In the genomic region with DNA sequence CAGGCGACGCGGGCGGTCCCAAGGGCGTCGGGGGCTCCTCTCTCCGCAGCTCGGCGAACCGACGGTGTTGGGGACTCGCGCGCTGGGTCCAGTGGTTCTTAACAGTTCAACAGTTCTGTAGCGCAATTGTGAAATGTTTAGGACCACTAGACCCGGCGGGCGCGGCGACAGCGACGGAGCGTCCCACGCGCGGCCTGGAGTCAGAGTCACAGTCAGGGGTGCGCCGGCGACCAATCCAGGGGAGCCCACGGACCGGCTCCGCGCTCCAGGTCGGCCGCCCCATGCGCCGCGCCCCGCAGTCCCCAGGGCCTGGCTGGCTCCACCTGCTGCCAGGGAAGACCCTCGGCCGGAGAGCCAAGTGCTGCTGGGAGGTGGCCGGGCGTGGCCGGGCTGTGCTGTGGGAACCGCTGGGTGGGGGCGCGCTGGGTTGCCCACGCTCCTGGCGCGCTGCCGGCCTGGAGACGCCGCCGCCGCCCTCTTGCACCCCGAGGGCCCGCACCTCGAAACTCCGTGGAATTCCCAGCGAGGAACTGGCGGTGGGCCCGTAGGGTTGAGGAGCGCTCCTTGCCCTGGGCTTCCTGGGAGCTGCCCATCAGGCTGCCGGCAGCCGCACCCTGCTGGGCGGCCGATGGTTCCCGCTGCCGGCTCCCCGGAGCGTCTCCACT, we compare ENCODE assay signal across 10 cellular contexts. TPM values are rescaled to one million over a fixed set of nuclear protein-coding genes. Genes with fewer than 3 reads are reported as not detected.
DNase-seq lines count a peak whose midpoint lies in the region; ATAC-seq and TF ChIP-seq lines count a peak whose summit lies in the region.
"Had no signal": no experiment of that assay in that cellular context is flagged by ENCODE, and none has a peak within 500 bp of the region (broad histone marks: within the 10 kb centered on the region; RNA-seq: fewer than 3 reads in every experiment).

No MANE protein-coding gene starts in this region.

- no peaks in the 10 kb centered on the region for H3K36me3 ChIP-seq in BLaER1 treated with 17β-estradiol and CSF1 and Interleukin-3, amounts not matched to agents 10 nM and 100 nM
- H3K36me3 ChIP-seq in HUES64 (ENCODE audit: insufficient read depth, low read length) (no peaks in the 10 kb centered on the region), neural progenitor cell (no peaks in the 10 kb centered on the region)

- peaks cover 0 to 6% (median 0%) of the 10 kb centered on the region in 11 experiments; a peak in 1 of 22 replicates for H3K9me3 ChIP-seq in BLaER1 treated with 17β-estradiol and CSF1 and Interleukin-3, amounts not matched to agents 10 nM and 100 nM (replicated peaks in 1 of 11)
- H3K9me3 ChIP-seq in HUES64 (ENCODE audit: insufficient read depth, low read depth, low read length) = no peaks in the 10 kb centered on the region
- no peaks in the 10 kb centered on the region for H3K9me3 ChIP-seq in neural progenitor cell (ENCODE audit: low read depth)

- peaks cover 9 to 38% (median 30%) of the 10 kb centered on the region in 10 experiments; a peak in 19 of 20 replicates for H3K4me1 ChIP-seq in BLaER1 treated with 17β-estradiol and CSF1 and Interleukin-3, amounts not matched to agents 10 nM and 100 nM
- H3K4me1 ChIP-seq in HUES64 (ENCODE audit: insufficient read depth, low read length) (no peaks in the 10 kb centered on the region), neural progenitor cell (no peaks in the 10 kb centered on the region)

- DNase-seq in Right ventricle myocardium superior (peak; percentile 33), neural progenitor cell (ENCODE audit: low spot score) (peak; percentile 44), midbrain (lab: John Stamatoyannopoulos, UW) (no peak), NCI-H187 treated with DMSO at 0.1 percent for 48 hours (lab: John Stamatoyannopoulos, UW) (no peak), activated gamma-delta T cell treated with Interleukin-2 at 50 U/mL for 16 hours (no peak)
- DNase-seq: DND-41; effector memory CD4-positive, alpha-beta T cell had no signal

- H3K36me3 Mint-ChIP-seq in neural progenitor cell = no peaks in the 10 kb centered on the region

- 16% methylated on average over 71 of the region's 71 CpGs for WGBS in HUES64

- peaks cover 54 to 68% (median 58%) of the 10 kb centered on the region in 11 experiments for H3K27me3 ChIP-seq in BLaER1 treated with 17β-estradiol and CSF1 and Interleukin-3, amounts not matched to agents 10 nM and 100 nM
- H3K27me3 ChIP-seq in HUES64 (ENCODE audit: insufficient read depth, low read length) (peaks cover 56% of the 10 kb centered on the region), neural progenitor cell (peaks cover 84% of the 10 kb centered on the region)

- no peaks in the 10 kb centered on the region for H3K9me3 Mint-ChIP-seq in neural progenitor cell

- H3K27ac ChIP-seq in BLaER1 treated with 17β-estradiol and CSF1 and Interleukin-3, amounts not matched to agents 10 nM and 100 nM = no peak overlapping the region
- H3K27ac ChIP-seq in HUES64 (ENCODE audit: low read depth, low read length) = no peak overlapping the region
- H3K27ac ChIP-seq in neural progenitor cell = no peak overlapping the region

- no peaks in the 10 kb centered on the region for H3K79me2 ChIP-seq in neural progenitor cell (ENCODE audit: low read depth)

- H3K4me2 ChIP-seq in BLaER1 treated with 17β-estradiol and CSF1 and Interleukin-3, amounts not matched to agents 10 nM and 100 nM = peak overlapping the region; percentile 94 to 98 (median 97)
- peak overlapping the region; percentile 80 for H3K4me2 ChIP-seq in neural progenitor cell

- ATAC-seq in Right ventricle myocardium superior (ENCODE audit: poor library complexity) (no peak), HG02852 (IDR thresholded peaks at IDR 0.05; ENCODE audit: unreplicated experiment) (no peak)

- peak overlapping the region in 2 of 11 experiments; percentile 61 to 76; a peak in 3 of 22 replicates for H3K9ac ChIP-seq in BLaER1 treated with 17β-estradiol and CSF1 and Interleukin-3, amounts not matched to agents 10 nM and 100 nM
- H3K9ac ChIP-seq in HUES64 (ENCODE audit: low read depth, low read length) (no peak overlapping the region), neural progenitor cell (no peak overlapping the region)

- peak overlapping the region; percentile 55 to 73 (median 63); a peak in 19 of 20 replicates for H3K4me3 ChIP-seq in BLaER1 treated with 17β-estradiol and CSF1 and Interleukin-3, amounts not matched to agents 10 nM and 100 nM
- H3K4me3 ChIP-seq in HUES64 (ENCODE audit: low read length) = peak overlapping the region; percentile 50
- H3K4me3 ChIP-seq in neural progenitor cell = peak overlapping the region; percentile 44

- TF ChIP-seq CTCF in neural progenitor cell (IDR thresholded peaks at IDR 0.05) = no peak

- no peak overlapping the region for H3K27ac Mint-ChIP-seq in neural progenitor cell

- intact Hi-C loops in Right ventricle myocardium superior (cut with DNase I) = no loop called here

- H3F3A ChIP-seq in neural progenitor cell (ENCODE audit: low read depth) = no peaks in the 10 kb centered on the region

- H4K20me1 ChIP-seq in BLaER1 treated with 17β-estradiol and CSF1 and Interleukin-3, amounts not matched to agents 10 nM and 100 nM = peaks cover 0 to 62% (median 7%) of the 10 kb centered on the region in 11 experiments; a peak in 10 of 22 replicates
- peaks cover 7% of the 10 kb centered on the region for H4K20me1 ChIP-seq in neural progenitor cell (ENCODE audit: low read depth)

- H2AFZ ChIP-seq in neural progenitor cell (replicated peaks) = peak overlapping the region; percentile 60

- no peaks in the 10 kb centered on the region for H3K4me1 Mint-ChIP-seq in neural progenitor cell

- H3K27me3 Mint-ChIP-seq in neural progenitor cell (ENCODE audit: insufficient read depth, low read depth) = peaks cover 48% of the 10 kb centered on the region

- no peak overlapping the region for H3K4me3 Mint-ChIP-seq in neural progenitor cell

RNA-seq across cellular contexts. Expression of gene KIF26A, which starts 20.9 kb away (rescaled TPM):
- polyA plus RNA-seq in HUES64 (2013, experiment 1 of 2) = 27.0 TPM
- polyA plus RNA-seq in HUES64 (2013, experiment 2 of 2) = 21.0 TPM
- total RNA-seq in Right ventricle myocardium superior = 6.3 TPM
- 6.1 and 40.2 TPM in 2 replicates for total RNA-seq in neural progenitor cell (ENCODE audit: low replicate concordance)

RNA-seq across cellular contexts. Expression of gene ASPG, which starts 32.0 kb away (rescaled TPM):
- 0.55 TPM for polyA plus RNA-seq in HUES64 (2013, experiment 1 of 2)
- polyA plus RNA-seq in HUES64 (2013, experiment 2 of 2) = 0.32 TPM
- total RNA-seq in Right ventricle myocardium superior (44.1 TPM), neural progenitor cell (ENCODE audit: low replicate concordance) (0.87 and 1.2 TPM in 2 replicates)

Comparison
In these comparisons a context has a peak if more than half of its experiments do, and no peak if none do; other contexts are left out.
1. DNase-seq: peak in Right ventricle myocardium superior (single experiment) and neural progenitor cell (single experiment); none in midbrain (single experiment), NCI-H187 treated with DMSO at 0.1 percent for 48 hours (single experiment) and activated gamma-delta T cell treated with Interleukin-2 at 50 U/mL for 16 hours (single experiment).
2. RNA of gene ASPG, which starts 32.0 kb away (total RNA-seq): 44.1 TPM in Right ventricle myocardium superior (single experiment); 0.87 to 1.2 TPM in neural progenitor cell; every median in the first group is over 10 times any median in the second.
3. Peak in every context shown above with its lines, with median percentiles within 50 percentile points of each other: H3K4me3 ChIP-seq.